In the genomic region with DNA sequence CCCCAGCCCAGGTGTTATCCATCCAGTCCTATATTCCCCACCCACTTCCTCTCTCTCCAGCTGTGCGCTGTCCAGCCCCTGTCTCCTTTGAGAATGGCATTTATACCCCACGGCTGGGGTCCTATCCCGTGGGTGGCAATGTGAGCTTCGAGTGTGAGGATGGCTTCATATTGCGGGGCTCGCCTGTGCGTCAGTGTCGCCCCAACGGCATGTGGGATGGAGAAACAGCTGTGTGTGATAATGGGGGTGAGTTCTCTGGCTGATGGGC, we compare ENCODE assay signal across 1 cellular context.
TF ChIP-seq lines count a peak whose summit lies in the region.

No MANE protein-coding gene starts in this region.

TF ChIP-seq in K562, 482 proteins besides CTCF, POLR2A, EP300 and RAD21:
- TF ChIP-seq CEBPG (CRISPR knock-in tag; IDR thresholded peaks at IDR 0.05) (0 out of 2 replicates have a peak, but pooled peaks have one; percentile 7), CEBPG (tag; conservative IDR thresholded peaks at IDR 0.05 in 1 of 2, IDR thresholded peaks at IDR 0.05 in 1 of 2) (no peak), TEAD4 (IDR thresholded peaks at IDR 0.05; ENCODE audit: low read length) (no peak), TEAD4 (CRISPR knock-in tag; IDR thresholded peaks at IDR 0.05; ENCODE audit: borderline replicate concordance) (0 out of 2 replicates have a peak, but pooled peaks have one; percentile 15), MYC (IDR thresholded peaks at IDR 0.05; ENCODE audit: low read depth, low read length) (no peak), MYC (CRISPR knock-in tag; IDR thresholded peaks at IDR 0.05; ENCODE audit: borderline replicate concordance, low read depth) (no peak), TBP (optimal IDR thresholded peaks at IDR 0.05; ENCODE audit: low read depth, low read length) (no peak), RB1 (IDR thresholded peaks at IDR 0.05; ENCODE audit: low read depth) (no peak), NCOA1 (IDR thresholded peaks at IDR 0.05; ENCODE audit: low read depth) (no peak), YY1 (IDR thresholded peaks at IDR 0.05; ENCODE audit: borderline replicate concordance in 1 of 3, control insufficient read depth in 1 of 3, extremely low read depth in 1 of 3, insufficient read depth in 3 of 3, insufficient read length in 1 of 3, insufficient replicate concordance in 2 of 3, low read depth in 1 of 3, low read length in 2 of 3) (no peak), SPI1 (IDR thresholded peaks at IDR 0.05; ENCODE audit: borderline replicate concordance, low read depth, low read length) (peak; percentile 43; the same call in 1 of the 2 replicates), ZNF311 (CRISPR knock-in tag; IDR thresholded peaks at IDR 0.05) (no peak)
- TF ChIP-seq, protein P1, sequence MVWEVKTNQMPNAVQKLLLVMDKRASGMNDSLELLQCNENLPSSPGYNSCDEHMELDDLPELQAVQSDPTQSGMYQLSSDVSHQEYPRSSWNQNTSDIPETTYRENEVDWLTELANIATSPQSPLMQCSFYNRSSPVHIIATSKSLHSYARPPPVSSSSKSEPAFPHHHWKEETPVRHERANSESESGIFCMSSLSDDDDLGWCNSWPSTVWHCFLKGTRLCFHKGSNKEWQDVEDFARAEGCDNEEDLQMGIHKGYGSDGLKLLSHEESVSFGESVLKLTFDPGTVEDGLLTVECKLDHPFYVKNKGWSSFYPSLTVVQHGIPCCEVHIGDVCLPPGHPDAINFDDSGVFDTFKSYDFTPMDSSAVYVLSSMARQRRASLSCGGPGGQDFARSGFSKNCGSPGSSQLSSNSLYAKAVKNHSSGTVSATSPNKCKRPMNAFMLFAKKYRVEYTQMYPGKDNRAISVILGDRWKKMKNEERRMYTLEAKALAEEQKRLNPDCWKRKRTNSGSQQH (CRISPR knock-in tag; IDR thresholded peaks at IDR 0.05) = no peak
- TF ChIP-seq, protein P2, sequence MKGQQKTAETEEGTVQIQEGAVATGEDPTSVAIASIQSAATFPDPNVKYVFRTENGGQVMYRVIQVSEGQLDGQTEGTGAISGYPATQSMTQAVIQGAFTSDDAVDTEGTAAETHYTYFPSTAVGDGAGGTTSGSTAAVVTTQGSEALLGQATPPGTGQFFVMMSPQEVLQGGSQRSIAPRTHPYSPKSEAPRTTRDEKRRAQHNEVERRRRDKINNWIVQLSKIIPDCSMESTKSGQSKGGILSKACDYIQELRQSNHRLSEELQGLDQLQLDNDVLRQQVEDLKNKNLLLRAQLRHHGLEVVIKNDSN (CRISPR knock-in tag; IDR thresholded peaks at IDR 0.05) = peak; percentile 19; the same call in 1 of the 2 replicates
